Comparison of ENCODE assay signal across 8 cellular contexts in genomic region chr1:206469933-206470691, GRCh38. TPM values are rescaled to one million over a fixed set of nuclear protein-coding genes. Genes with fewer than 3 reads are reported as not detected.
DNase-seq lines count a peak whose midpoint lies in the region; ATAC-seq, FAIRE-seq and TF ChIP-seq lines count a peak whose summit lies in the region.

Gene IKBKE, plus strand, starts transcription at chr1:206470476. Its CDS starts 2,752 bp downstream, at chr1:206473228.

- H3K9me3 ChIP-seq in Caco-2 (no peaks in the 10 kb centered on the region), SJCRH30 (replicated peaks) (no peaks in the 10 kb centered on the region), adrenal gland (replicated peaks in 1 of 3) (no peaks in the 10 kb centered on the region), prostate gland (no peaks in the 10 kb centered on the region)

- TF ChIP-seq POLR2A in adrenal gland (IDR thresholded peaks at IDR 0.05) (peak in 1 of 2 donors; percentile 29), prostate gland (IDR thresholded peaks at IDR 0.05) (no peak)

- intact Hi-C loops in Caco-2 (cut with micrococcal nuclease; ENCODE audit: unreplicated experiment) (loop anchor here (1.0 kb wide), 1 partner anchor 9 kb away; no protein-coding TSS in a partner anchor), adrenal gland (cut with DNase I) (loop anchor here in 1 of 2 donors (10.0 kb wide), 1 partner anchor 445 kb away; no protein-coding TSS in a partner anchor), left ventricle myocardium superior (cut with micrococcal nuclease) (no loop called here), prostate gland (cut with DNase I) (no loop called here)

- H3K36me3 ChIP-seq in Caco-2 (ENCODE audit: control insufficient read depth, insufficient read depth, low read length) (no peaks in the 10 kb centered on the region), SJCRH30 (no peaks in the 10 kb centered on the region), adrenal gland (replicated peaks in 1 of 2) (no peaks in the 10 kb centered on the region), prostate gland (no peaks in the 10 kb centered on the region)

- peak within 1 kb of the TSS; percentile 84 for H3K27ac Mint-ChIP-seq in Caco-2 (ENCODE audit: unreplicated experiment)

- peak; percentile 38 for ATAC-seq in HG03457 (IDR thresholded peaks at IDR 0.05; ENCODE audit: unreplicated experiment)
- ATAC-seq in left ventricle myocardium superior = peak; percentile 83
- ATAC-seq in HG03565 (IDR thresholded peaks at IDR 0.05; ENCODE audit: unreplicated experiment) = no peak

- CTCF ChIA-PET in Caco-2 (lab: Charles Lee) = interaction anchor here (0.5 to 3.0 kb wide), 9 partner anchors 9 to 790 kb away, joined by 3 to 28 read pairs (median 5); partner anchors contain the start of gene SLC45A3

- peaks cover 10% of the 10 kb centered on the region for H3K36me3 Mint-ChIP-seq in Caco-2 (ENCODE audit: insufficient read depth, unreplicated experiment)

- H3K4me3 ChIP-seq in Caco-2 (ENCODE audit: low read depth, low read length) (peak within 1 kb of the TSS; percentile 88), SJCRH30 (peak within 1 kb of the TSS; percentile 61), adrenal gland (peak within 1 kb of the TSS; percentile 35 to 65 (median 58)), prostate gland (peak within 1 kb of the TSS; percentile 45 to 52)

- DNase-seq in Caco-2 (peak; percentile 61 to 74), GM19239 (ENCODE audit: insufficient read length, low spot score) (peak; percentile 80), SJCRH30 (peak; percentile 76 to 84), adrenal gland (peak in 6 of 7 donors; percentile 42 to 79 (median 66)), left ventricle myocardium superior (no peak), prostate gland (ENCODE audit: low spot score) (peak; percentile 28)

- POLR2A ChIA-PET in Caco-2 (lab: Charles Lee) = no interaction called here

- no peaks in the 10 kb centered on the region for H3K27me3 ChIP-seq in Caco-2 (replicated peaks; ENCODE audit: control insufficient read depth, insufficient read depth, low read length)
- no peaks in the 10 kb centered on the region for H3K27me3 ChIP-seq in SJCRH30
- no peaks in the 10 kb centered on the region for H3K27me3 ChIP-seq in adrenal gland
- no peaks in the 10 kb centered on the region for H3K27me3 ChIP-seq in prostate gland (replicated peaks; ENCODE audit: insufficient read depth)

- peak within 1 kb of the TSS; percentile 79 for H3K4me3 Mint-ChIP-seq in Caco-2 (ENCODE audit: unreplicated experiment)

- peak within 1 kb of the TSS; percentile 1; the same call in 1 of the 2 replicates for H3K27ac ChIP-seq in SJCRH30
- peak within 1 kb of the TSS in 1 of 5 donors; percentile 38 for H3K27ac ChIP-seq in adrenal gland
- H3K27ac ChIP-seq in prostate gland = peak within 1 kb of the TSS; percentile 5 to 29

- peaks cover 23% of the 10 kb centered on the region for H3K4me1 Mint-ChIP-seq in Caco-2 (ENCODE audit: low read depth, unreplicated experiment)

- BruUV-seq in Caco-2 (replicated peaks; lab: Mats Ljungman, UMichigan) = no TSS peak

- 18 to 26% (median 21%) methylated on average over 10 of the region's 10 CpGs for WGBS in adrenal gland, 4 donors
- 14% methylated on average over 10 of the region's 10 CpGs for WGBS in prostate gland

- FAIRE-seq in GM19239 (lab: Jason Lieb, UNC) = peak; percentile 90

- no peaks in the 10 kb centered on the region for H3K9me3 Mint-ChIP-seq in Caco-2 (ENCODE audit: unreplicated experiment)

- TF ChIP-seq CTCF in Caco-2 (IDR thresholded peaks at IDR 0.05; ENCODE audit: insufficient read depth in 1 of 2, low read depth in 1 of 2, low read length in 1 of 2, severe bottlenecking in 1 of 2, unreplicated experiment in 1 of 2) = peak; percentile 29 to 33
- TF ChIP-seq CTCF in adrenal gland (IDR thresholded peaks at IDR 0.05) = peak in 4 of 6 experiments; percentile 22 to 49 (median 40)
- peak in 3 of 4 experiments; percentile 9 to 46 (median 34) for TF ChIP-seq CTCF in prostate gland (IDR thresholded peaks at IDR 0.05)

- H3K27me3 Mint-ChIP-seq in Caco-2 (ENCODE audit: insufficient read depth, unreplicated experiment) = no peaks in the 10 kb centered on the region

- peaks cover 20% of the 10 kb centered on the region for H3K4me1 ChIP-seq in Caco-2
- peaks cover 34% of the 10 kb centered on the region for H3K4me1 ChIP-seq in SJCRH30
- peaks cover 4 to 34% of the 10 kb centered on the region in 2 donors for H3K4me1 ChIP-seq in adrenal gland (replicated peaks in 1 of 2)
- peaks cover 7% of the 10 kb centered on the region for H3K4me1 ChIP-seq in prostate gland (replicated peaks)

RNA-seq across cellular contexts. Expression of gene IKBKE, which starts in this region (rescaled TPM):
- total RNA-seq in Caco-2 (2022) (9.0 and 12.7 TPM in 2 replicates), adrenal gland (10 to 100 TPM in 1 of 8 donors, 1 to 10 TPM in 7; 3.6 to 11.1 (median 7.7) TPM), left ventricle myocardium superior (0.64 TPM), prostate gland (1 to 10 TPM; 3.6 to 6.1 TPM)
- total RNA-seq in SJCRH30 (2014; rRNA removed; shearing (Covaris generic)) = 3.1 and 3.5 TPM in 2 replicates
- polyA plus RNA-seq in adrenal gland = 1 to 10 TPM; 2.9 to 5.1 (median 3.5) TPM

Comparison
In these comparisons a context has a peak if more than half of its experiments do, and no peak if none do; other contexts are left out.
1. Peak in ATAC-seq in left ventricle myocardium superior; RNA of the gene not detected or under 1 TPM.